ENCODE assay signal across 12 cellular contexts in the genomic region with DNA sequence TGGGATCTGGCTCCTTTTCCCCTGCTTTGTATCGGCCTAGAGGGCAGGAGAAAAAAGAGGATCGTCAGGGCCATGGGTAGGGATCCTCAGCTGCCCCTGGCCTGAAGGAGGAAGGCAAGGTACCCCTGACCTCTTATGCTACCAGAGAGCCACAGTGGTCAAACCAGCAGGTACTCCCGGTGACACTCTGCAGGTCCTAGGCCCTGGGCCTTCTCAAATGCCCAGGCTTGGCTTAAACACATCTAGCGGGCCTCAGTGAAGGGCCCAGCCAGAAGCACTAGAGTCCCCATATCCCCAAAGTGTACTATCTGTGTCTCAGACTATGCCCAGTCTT. TPM values are rescaled to one million over a fixed set of nuclear protein-coding genes. Genes with fewer than 3 reads are reported as not detected.
DNase-seq lines count a peak whose midpoint lies in the region; ATAC-seq and TF ChIP-seq lines count a peak whose summit lies in the region.
"Had no signal": no experiment of that assay in that cellular context is flagged by ENCODE, and none has a peak within 500 bp of the region (broad histone marks: within the 10 kb centered on the region; RNA-seq: fewer than 3 reads in every experiment).

No MANE protein-coding gene starts in this region.

- H3K27me3 ChIP-seq in lower lobe of right lung (ENCODE audit: low read depth) (no peaks in the 10 kb centered on the region), tibial nerve (no peaks in the 10 kb centered on the region), Karpas-422 (ENCODE audit: low read length) (no peaks in the 10 kb centered on the region)

- peaks cover 70% of the 10 kb centered on the region for H3K36me3 Mint-ChIP-seq in activated naive CD4-positive, alpha-beta T cell treated with anti-CD3 and anti-CD28 coated beads for 36 hours (ENCODE audit: low read depth)
- H3K36me3 Mint-ChIP-seq in activated CD8-positive, alpha-beta T cell treated with anti-CD3 and anti-CD28 coated beads, Interleukin-2, amount 10 ng/mL, durations not matched to agents 7 days and 5 days (ENCODE audit: low read depth): peaks cover 75% of the 10 kb centered on the region

- no peaks in the 10 kb centered on the region for H3K27me3 Mint-ChIP-seq in activated naive CD4-positive, alpha-beta T cell treated with anti-CD3 and anti-CD28 coated beads for 36 hours (ENCODE audit: low read depth)
- no peaks in the 10 kb centered on the region for H3K27me3 Mint-ChIP-seq in activated CD8-positive, alpha-beta T cell treated with anti-CD3 and anti-CD28 coated beads, Interleukin-2, amount 10 ng/mL, durations not matched to agents 7 days and 5 days (ENCODE audit: low read depth)

- no peak overlapping the region for H3K9ac ChIP-seq in Karpas-422 (ENCODE audit: low read length)

- H3K9me2 ChIP-seq in Karpas-422 (replicated peaks; ENCODE audit: insufficient read depth, low read length): no peaks in the 10 kb centered on the region

- POLR2A ChIA-PET in activated CD8-positive, alpha-beta T cell treated with anti-CD3 and anti-CD28 coated beads, Interleukin-2, amount 10 ng/mL, durations not matched to agents 7 days and 5 days (lab: Charles Lee): interaction anchor here (1.4 to 22.6 kb wide), 9 partner anchors 7 to 94 kb away, joined by 4 to 720 read pairs (median 249); a partner anchor contains a TSS

- TF ChIP-seq CTCF in lower lobe of right lung (IDR thresholded peaks at IDR 0.05) (no peak), tibial nerve (IDR thresholded peaks at IDR 0.05) (no peak)

- no peaks in the 10 kb centered on the region for H3K9me3 ChIP-seq in lower lobe of right lung
- no peaks in the 10 kb centered on the region for H3K9me3 ChIP-seq in tibial nerve
- H3K9me3 ChIP-seq in Karpas-422 (ENCODE audit: low read length): no peaks in the 10 kb centered on the region

- peak overlapping the region; percentile 97 for H3K27ac Mint-ChIP-seq in activated naive CD4-positive, alpha-beta T cell treated with anti-CD3 and anti-CD28 coated beads for 36 hours
- peak overlapping the region; percentile 90 for H3K27ac Mint-ChIP-seq in activated CD8-positive, alpha-beta T cell treated with anti-CD3 and anti-CD28 coated beads, Interleukin-2, amount 10 ng/mL, durations not matched to agents 7 days and 5 days

- H3K36me3 ChIP-seq in lower lobe of right lung: peaks cover 68% of the 10 kb centered on the region
- H3K36me3 ChIP-seq in tibial nerve: peaks cover 0 to 57% (median 49%) of the 10 kb centered on the region in 3 donors
- H3K36me3 ChIP-seq in Karpas-422 (ENCODE audit: insufficient read depth, low read length): no peaks in the 10 kb centered on the region

- no peak overlapping the region for H3K4me2 ChIP-seq in Karpas-422 (ENCODE audit: low read depth, low read length, poor library complexity, severe bottlenecking)

- no peak overlapping the region for H2AFZ ChIP-seq in Karpas-422 (ENCODE audit: low read length)

- H3K4me3 ChIP-seq in lower lobe of right lung (peak overlapping the region; percentile 78), tibial nerve (no peak overlapping the region), Karpas-422 (ENCODE audit: low read length) (no peak overlapping the region)

- no peaks in the 10 kb centered on the region; the same call in 1 of the 2 replicates for H4K20me1 ChIP-seq in Karpas-422 (ENCODE audit: insufficient read depth, low read depth, low read length)

- H3K27ac ChIP-seq in lower lobe of right lung (peak overlapping the region; percentile 63), tibial nerve (peak overlapping the region in 3 of 4 donors; percentile 43 to 99 (median 97)), Karpas-422 (ENCODE audit: low read length) (no peak overlapping the region)

- DNase-seq in activated naive CD4-positive, alpha-beta T cell treated with anti-CD3 and anti-CD28 coated beads for 36 hours: no peak
- DNase-seq in activated naive CD4-positive, alpha-beta T cell treated with Interleukin-2 at 50 U/mL for 16 hours: no peak
- DNase-seq in activated CD8-positive, alpha-beta T cell treated with anti-CD3 and anti-CD28 coated beads, Interleukin-2, amount 10 ng/mL, durations not matched to agents 7 days and 5 days: no peak
- DNase-seq in lower lobe of right lung (no peak), tibial nerve (ENCODE audit: low spot score in 2 of 2) (no peak), NCI-H187 treated with DMSO at 0.1 percent for 48 hours (lab: John Stamatoyannopoulos, UW) (no peak), Karpas-422 (no peak)
- DNase-seq: erythroblast, NCI-H1436 had no signal

- no peak for ATAC-seq in activated CD8-positive, alpha-beta T cell treated with anti-CD3 and anti-CD28 coated beads, Interleukin-2, amount 10 ng/mL, durations not matched to agents 7 days and 5 days
- ATAC-seq in lower lobe of right lung (no peak), HG02852 (IDR thresholded peaks at IDR 0.05; ENCODE audit: unreplicated experiment) (no peak)

- TF ChIP-seq POLR2A in tibial nerve (IDR thresholded peaks at IDR 0.05): no peak

- CTCF ChIA-PET in activated naive CD4-positive, alpha-beta T cell treated with anti-CD3 and anti-CD28 coated beads for 36 hours (lab: Charles Lee): interaction anchor here (1.1 to 2.3 kb wide), 6 partner anchors 9 to 100 kb away, joined by 3 to 9 read pairs (median 3); no protein-coding TSS in a partner anchor
- CTCF ChIA-PET in activated CD8-positive, alpha-beta T cell treated with anti-CD3 and anti-CD28 coated beads, Interleukin-2, amount 10 ng/mL, durations not matched to agents 7 days and 5 days (lab: Charles Lee): interaction anchor here (0.8 to 6.1 kb wide), 6 partner anchors 12 to 72 kb away, joined by 3 to 52 read pairs (median 14); no protein-coding TSS in a partner anchor

- TF ChIP-seq EP300 in tibial nerve (IDR thresholded peaks at IDR 0.05): no peak

- H3K79me2 ChIP-seq in Karpas-422 (ENCODE audit: low read length): no peaks in the 10 kb centered on the region

- H3K4me3 Mint-ChIP-seq in activated naive CD4-positive, alpha-beta T cell treated with anti-CD3 and anti-CD28 coated beads for 36 hours: peak overlapping the region; percentile 91
- H3K4me3 Mint-ChIP-seq in activated CD8-positive, alpha-beta T cell treated with anti-CD3 and anti-CD28 coated beads, Interleukin-2, amount 10 ng/mL, durations not matched to agents 7 days and 5 days: peak overlapping the region; percentile 92
- H3K4me3 Mint-ChIP-seq: neural crest cell had no signal

- intact Hi-C loops in activated naive CD4-positive, alpha-beta T cell treated with anti-CD3 and anti-CD28 coated beads for 36 hours (cut with micrococcal nuclease): loop anchor here (5.0 kb wide), 1 partner anchor 465 kb away; no protein-coding TSS in a partner anchor
- intact Hi-C loops in lower lobe of right lung (cut with DNase I): no loop called here

- WGBS in tibial nerve, 2 donors: 67 to 88% methylated on average over 2 to 4 of the region's 4 CpGs

- peaks cover 57% of the 10 kb centered on the region for H3K4me1 Mint-ChIP-seq in activated naive CD4-positive, alpha-beta T cell treated with anti-CD3 and anti-CD28 coated beads for 36 hours (ENCODE audit: low read depth)
- peaks cover 67% of the 10 kb centered on the region for H3K4me1 Mint-ChIP-seq in activated CD8-positive, alpha-beta T cell treated with anti-CD3 and anti-CD28 coated beads, Interleukin-2, amount 10 ng/mL, durations not matched to agents 7 days and 5 days (ENCODE audit: low read depth)
- H3K4me1 Mint-ChIP-seq: neural crest cell had no signal

- H3K4me1 ChIP-seq in lower lobe of right lung (peaks cover 79% of the 10 kb centered on the region), tibial nerve (peaks cover 0 to 59% (median 41%) of the 10 kb centered on the region in 4 donors), Karpas-422 (ENCODE audit: low read length) (peaks cover 33% of the 10 kb centered on the region)

- H3K9me3 Mint-ChIP-seq in activated naive CD4-positive, alpha-beta T cell treated with anti-CD3 and anti-CD28 coated beads for 36 hours: no peaks in the 10 kb centered on the region
- no peaks in the 10 kb centered on the region for H3K9me3 Mint-ChIP-seq in activated CD8-positive, alpha-beta T cell treated with anti-CD3 and anti-CD28 coated beads, Interleukin-2, amount 10 ng/mL, durations not matched to agents 7 days and 5 days (ENCODE audit: insufficient read depth)
- H3K9me3 Mint-ChIP-seq: neural crest cell had no signal

RNA-seq across cellular contexts. Expression of a gene that starts 3.5 kb away (rescaled TPM):
- total RNA-seq in activated naive CD4-positive, alpha-beta T cell treated with anti-CD3 and anti-CD28 coated beads for 36 hours: 10 to 100 TPM; 84.3 to 88.4 TPM
- total RNA-seq in activated CD8-positive, alpha-beta T cell treated with anti-CD3 and anti-CD28 coated beads, Interleukin-2, amount 10 ng/mL, durations not matched to agents 7 days and 5 days: 100 to 1,000 TPM; 221 to 228 TPM
- 81.2 TPM for total RNA-seq in lower lobe of right lung
- total RNA-seq in tibial nerve: 10 to 100 TPM; 15.1 to 36.9 (median 28.4) TPM
- 4.8 and 7.3 TPM in 2 replicates for total RNA-seq in Karpas-422 (2014; rRNA removed; shearing (Covaris generic); ENCODE audit: low replicate concordance)

RNA-seq across cellular contexts. Expression of a gene that starts 56.3 kb away (rescaled TPM):
- not detected for total RNA-seq in activated naive CD4-positive, alpha-beta T cell treated with anti-CD3 and anti-CD28 coated beads for 36 hours
- total RNA-seq in activated CD8-positive, alpha-beta T cell treated with anti-CD3 and anti-CD28 coated beads, Interleukin-2, amount 10 ng/mL, durations not matched to agents 7 days and 5 days: under 1 TPM in 1 of 2 experiments, not detected in 1; 0.71 TPM
- total RNA-seq in lower lobe of right lung: not detected
- total RNA-seq in tibial nerve: not detected
- not detected in 2 replicates for total RNA-seq in Karpas-422 (2014; rRNA removed; shearing (Covaris generic); ENCODE audit: low replicate concordance)
- total RNA-seq: HT1080, neural crest cell had no signal
